Comparison of ENCODE assay signal across 1 cellular context in genomic region chr9:86958203-86958602, GRCh38.
A peak's percentile ranks its signal among the peaks of the same experiment; 100 is the strongest.
TF ChIP-seq lines count a peak whose summit lies in the region.

No MANE protein-coding gene starts in this region.

TF ChIP-seq in K562, 482 proteins besides CTCF, POLR2A, EP300 and RAD21:
- TF ChIP-seq RREB1 (CRISPR knock-in tag; IDR thresholded peaks at IDR 0.05) (no peak), NFIC (IDR thresholded peaks at IDR 0.05) (peak; percentile 58), ZNF444 (CRISPR knock-in tag; IDR thresholded peaks at IDR 0.05) (no peak)
